Comparison of ENCODE assay signal across 8 cellular contexts in the genomic region with DNA sequence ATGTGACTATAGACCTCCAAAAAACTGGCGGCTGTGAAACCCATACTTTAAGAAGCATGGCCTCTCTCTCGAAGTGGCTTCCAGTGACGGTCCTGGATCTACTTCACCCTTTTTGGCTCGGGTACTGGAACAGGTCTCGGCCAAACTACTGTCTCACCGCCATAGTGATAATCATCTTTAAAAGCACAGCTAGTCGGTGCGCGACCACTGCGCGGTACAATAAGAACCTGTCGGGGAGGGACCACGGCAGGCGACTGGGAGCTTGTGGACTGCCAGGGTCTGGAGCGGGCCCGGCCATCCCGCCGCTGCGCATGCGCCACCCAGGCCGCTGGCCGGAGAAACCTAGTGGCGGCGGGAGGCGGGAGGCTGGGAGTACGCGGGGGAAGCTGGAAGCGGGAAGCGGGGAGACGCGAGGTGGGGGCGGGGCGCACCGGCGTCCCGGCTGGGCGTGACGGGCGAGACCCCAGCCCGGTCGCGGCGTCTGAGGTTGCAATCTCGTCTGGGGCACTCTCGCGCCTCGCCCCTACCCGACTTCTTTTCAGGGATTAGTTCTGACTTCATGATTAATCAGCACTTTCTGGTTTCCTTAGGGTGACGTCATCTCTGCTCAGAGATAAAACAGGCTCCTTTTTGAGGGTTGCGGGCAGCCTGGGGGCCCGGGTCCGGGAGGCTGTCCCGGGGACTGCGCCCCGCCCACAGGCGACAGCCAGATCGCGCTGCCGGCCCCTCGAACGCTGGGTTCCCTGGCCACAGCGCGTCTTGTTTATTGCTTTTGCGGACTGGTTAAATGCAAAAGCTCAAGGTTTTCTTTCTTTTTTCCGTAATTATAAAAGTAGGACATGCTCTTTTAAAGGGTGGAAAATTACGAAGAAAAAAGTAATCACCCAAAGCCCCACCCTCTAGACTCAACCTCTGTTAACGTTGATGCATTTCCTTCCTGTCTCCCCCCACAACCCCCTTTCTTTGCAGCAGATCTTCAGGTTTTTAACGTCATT.
DNase-seq lines count a peak whose midpoint lies in the region; ATAC-seq and TF ChIP-seq lines count a peak whose summit lies in the region.

No MANE protein-coding gene starts in this region.

- TF ChIP-seq CTCF in H9 (conservative IDR thresholded peaks at IDR 0.05) (no peak), ovary (IDR thresholded peaks at IDR 0.05) (peak in 1 of 3 donors; percentile 36), thyroid gland (IDR thresholded peaks at IDR 0.05) (peak in 2 of 6 experiments; percentile 6 to 20)

- no peak overlapping the region for H3T11ph ChIP-seq in H9 (ENCODE audit: low read length)

- H3K9me3 Mint-ChIP-seq in H9, result no peaks in the 10 kb centered on the region; a peak in 2 of 5 replicates
- H3K9me3 Mint-ChIP-seq in activated naive CD8-positive, alpha-beta T cell treated with anti-CD3 and anti-CD28 coated beads, Interleukin-2, amount 10 ng/mL, durations not matched to agents 7 days and 5 days, result peaks cover 2% of the 10 kb centered on the region

- H2AK5ac ChIP-seq in H9 (ENCODE audit: insufficient read length, low read length), result no peak overlapping the region

- intact Hi-C loops in Right ventricle myocardium superior (cut with DNase I), result loop anchor here (5.0 to 10.0 kb wide), 2 partner anchors 67 to 221 kb away; no protein-coding TSS in a partner anchor
- intact Hi-C loops in ovary (cut with DNase I), result loop anchor here in 1 of 4 donors (2.0 kb wide), 1 partner anchor 67 kb away; no protein-coding TSS in a partner anchor
- intact Hi-C loops in thyroid gland (cut with DNase I), result no loop called here

- peak overlapping the region; percentile 72 to 76 for H3K4me3 Mint-ChIP-seq in H9
- peak overlapping the region; percentile 77 for H3K4me3 Mint-ChIP-seq in activated naive CD8-positive, alpha-beta T cell treated with anti-CD3 and anti-CD28 coated beads, Interleukin-2, amount 10 ng/mL, durations not matched to agents 7 days and 5 days

- ATAC-seq in activated naive CD8-positive, alpha-beta T cell treated with anti-CD3 and anti-CD28 coated beads, Interleukin-2, amount 10 ng/mL, durations not matched to agents 7 days and 5 days (ENCODE audit: low read depth), result peak; percentile 87
- peak; percentile 98 for ATAC-seq in Right ventricle myocardium superior (ENCODE audit: poor library complexity)

- H2BK5ac ChIP-seq in H9 (ENCODE audit: insufficient read length, low read length), result no peak overlapping the region

- H3K36me3 ChIP-seq in MG63 (no peaks in the 10 kb centered on the region), ovary (no peaks in the 10 kb centered on the region), thyroid gland (no peaks in the 10 kb centered on the region)

- TF ChIP-seq EP300 in ovary (IDR thresholded peaks at IDR 0.05), result no peak

- peaks cover 25 to 28% of the 10 kb centered on the region in 2 experiments for H3K4me1 Mint-ChIP-seq in H9
- peaks cover 30% of the 10 kb centered on the region for H3K4me1 Mint-ChIP-seq in activated naive CD8-positive, alpha-beta T cell treated with anti-CD3 and anti-CD28 coated beads, Interleukin-2, amount 10 ng/mL, durations not matched to agents 7 days and 5 days

- peak; percentile 86 for DNase-seq in G401 (ENCODE audit: low spot score)
- peak; percentile 96 for DNase-seq in H9
- DNase-seq in MG63, result peak; percentile 91
- DNase-seq in SKM-1 treated with dmso at 0.1 percent for 144 hours (lab: John Stamatoyannopoulos, UW; ENCODE audit: unreplicated experiment), result peak; percentile 89
- peak; percentile 85 for DNase-seq in activated naive CD8-positive, alpha-beta T cell treated with anti-CD3 and anti-CD28 coated beads, Interleukin-2, amount 10 ng/mL, durations not matched to agents 7 days and 5 days
- peak; percentile 93 for DNase-seq in Right ventricle myocardium superior
- DNase-seq in ovary, result peak; percentile 91 to 94 (median 93)
- DNase-seq in thyroid gland, result peak; percentile 90

- H3K56ac ChIP-seq in H9 (ENCODE audit: insufficient read length, low read depth, low read length), result no peak overlapping the region

- peak overlapping the region; percentile 45 for H3K4me3 ChIP-seq in MG63
- H3K4me3 ChIP-seq in ovary, result peak overlapping the region; percentile 69
- peak overlapping the region; percentile 27 to 50 (median 40) for H3K4me3 ChIP-seq in thyroid gland (replicated peaks in 1 of 3)

- H2BK20ac ChIP-seq in H9 (ENCODE audit: low read depth, low read length, poor library complexity, severe bottlenecking), result no peak overlapping the region

- H3K18ac ChIP-seq in H9 (ENCODE audit: insufficient read length, low read depth, low read length), result peak overlapping the region; percentile 99

- whole genome bisulfite sequencing in H9 (ENCODE audit: extremely low coverage, insufficient read length, low lambda C conversion rate), result no CpG with 5 or more reads among the region's 68 CpGs
- WGBS in ovary, 3 donors, result 1 to 2% (median 2%) methylated on average over 60 to 68 of the region's 68 CpGs
- 2 to 3% methylated on average over 52 to 53 of the region's 68 CpGs for WGBS in thyroid gland, 2 donors

- in situ Hi-C loops in G401 (cut with HindIII; ENCODE audit: low sequenced_read_pairs), result no loop called here

- no peak overlapping the region for H4K5ac ChIP-seq in H9 (ENCODE audit: insufficient read length, low read depth, low read length)

- peaks cover 3% of the 10 kb centered on the region for H3K23me2 ChIP-seq in H9 (ENCODE audit: insufficient read length, low read depth, low read length, poor library complexity, severe bottlenecking)

- no peaks in the 10 kb centered on the region for H3K79me2 ChIP-seq in H9 (ENCODE audit: insufficient read depth, low read length)

- no peaks in the 10 kb centered on the region for H4K20me1 ChIP-seq in H9 (ENCODE audit: control insufficient read depth, insufficient read depth, insufficient read length)

- H2BK120ac ChIP-seq in H9 (ENCODE audit: low read depth, low read length, poor library complexity, severe bottlenecking), result peak overlapping the region; percentile 71

- no peak overlapping the region for H3K23ac ChIP-seq in H9 (ENCODE audit: insufficient read length, low read depth, low read length)

- H3K9ac ChIP-seq in H9 (ENCODE audit: extremely low read depth, insufficient read length, low read length), result peak overlapping the region; percentile 73

- no peaks in the 10 kb centered on the region for H3K9me3 ChIP-seq in H9 (ENCODE audit: control insufficient read depth, low read depth, low read length)
- H3K9me3 ChIP-seq in MG63, result peaks cover 11% of the 10 kb centered on the region
- no peaks in the 10 kb centered on the region for H3K9me3 ChIP-seq in ovary
- H3K9me3 ChIP-seq in thyroid gland, result no peaks in the 10 kb centered on the region

- H3K14ac ChIP-seq in H9 (ENCODE audit: insufficient read depth, low read length), result peak overlapping the region; percentile 95

- peaks cover 3% of the 10 kb centered on the region; the same call in 1 of the 2 replicates for H3K4me1 ChIP-seq in H9 (ENCODE audit: insufficient read depth, low read length)
- peaks cover 5% of the 10 kb centered on the region for H3K4me1 ChIP-seq in ovary (ENCODE audit: insufficient read depth)
- peaks cover 14 to 36% of the 10 kb centered on the region in 2 donors for H3K4me1 ChIP-seq in thyroid gland

- H2BK15ac ChIP-seq in H9 (ENCODE audit: low read depth, low read length), result no peak overlapping the region

- peak overlapping the region; percentile 70 for H3K4me2 ChIP-seq in H9 (ENCODE audit: insufficient read depth, insufficient read length, low read length)

- no peaks in the 10 kb centered on the region for H3K36me3 Mint-ChIP-seq in H9 (ENCODE audit: insufficient read depth in 1 of 3, low read depth in 3 of 3)
- H3K36me3 Mint-ChIP-seq in activated naive CD8-positive, alpha-beta T cell treated with anti-CD3 and anti-CD28 coated beads, Interleukin-2, amount 10 ng/mL, durations not matched to agents 7 days and 5 days, result peaks cover 1% of the 10 kb centered on the region

- H4K91ac ChIP-seq in H9 (ENCODE audit: insufficient read length, low read depth, low read length), result no peak overlapping the region

- no peak overlapping the region for H2BK12ac ChIP-seq in H9 (ENCODE audit: insufficient read length, low read depth, low read length)

- H3K4ac ChIP-seq in H9 (ENCODE audit: low read depth, low read length), result no peak overlapping the region

- H3K27me3 Mint-ChIP-seq in H9 (ENCODE audit: low read depth), result peaks cover 15% of the 10 kb centered on the region
- H3K27me3 Mint-ChIP-seq in activated naive CD8-positive, alpha-beta T cell treated with anti-CD3 and anti-CD28 coated beads, Interleukin-2, amount 10 ng/mL, durations not matched to agents 7 days and 5 days, result no peaks in the 10 kb centered on the region

- no peaks in the 10 kb centered on the region for H3K79me1 ChIP-seq in H9 (ENCODE audit: insufficient read depth, low read depth, low read length, poor library complexity, severe bottlenecking)

- no peak overlapping the region for H4K8ac ChIP-seq in H9 (replicated peaks; ENCODE audit: insufficient read length, low read depth, low read length)

- POLR2A ChIA-PET in activated naive CD8-positive, alpha-beta T cell treated with anti-CD3 and anti-CD28 coated beads, Interleukin-2, amount 10 ng/mL, durations not matched to agents 7 days and 5 days (lab: Charles Lee), result interaction anchor here (1.2 to 3.0 kb wide), 4 partner anchors 25 to 527 kb away, joined by 3 to 18 read pairs (median 4); partner anchors contain the start of genes CENPK and PPWD1

- peak overlapping the region; percentile 42 for H2AFZ ChIP-seq in H9 (ENCODE audit: low read length)

- H3K27me3 ChIP-seq in H9 (ENCODE audit: insufficient read depth, low read length), result no peaks in the 10 kb centered on the region
- H3K27me3 ChIP-seq in MG63, result no peaks in the 10 kb centered on the region
- no peaks in the 10 kb centered on the region for H3K27me3 ChIP-seq in ovary
- H3K27me3 ChIP-seq in thyroid gland, result no peaks in the 10 kb centered on the region

- TF ChIP-seq POLR2A in ovary (IDR thresholded peaks at IDR 0.05) (peak; percentile 50), thyroid gland (IDR thresholded peaks at IDR 0.05) (peak in 1 of 2 donors; percentile 77)

- peak overlapping the region; percentile 94 to 96 (median 96) for H3K27ac Mint-ChIP-seq in H9
- H3K27ac Mint-ChIP-seq in activated naive CD8-positive, alpha-beta T cell treated with anti-CD3 and anti-CD28 coated beads, Interleukin-2, amount 10 ng/mL, durations not matched to agents 7 days and 5 days, result peak overlapping the region; percentile 98

- H3K27ac ChIP-seq in H9 (ENCODE audit: insufficient read length, low read depth, low read length) (peak overlapping the region; percentile 28), ovary (peak overlapping the region; percentile 92 to 94), thyroid gland (peak overlapping the region; percentile 73 to 97 (median 89))

Comparison
In these comparisons a context has a peak if more than half of its experiments do, and no peak if none do; other contexts are left out.
1. Peak in every context shown above with its lines: DNase-seq, ATAC-seq, H3K4me3 ChIP-seq and H3K27ac ChIP-seq.
2. H3K27ac ChIP-seq: peak in every context shown above with its lines; median percentile 93 in ovary; 89 in thyroid gland; 28 in H9.